In the genomic region with DNA sequence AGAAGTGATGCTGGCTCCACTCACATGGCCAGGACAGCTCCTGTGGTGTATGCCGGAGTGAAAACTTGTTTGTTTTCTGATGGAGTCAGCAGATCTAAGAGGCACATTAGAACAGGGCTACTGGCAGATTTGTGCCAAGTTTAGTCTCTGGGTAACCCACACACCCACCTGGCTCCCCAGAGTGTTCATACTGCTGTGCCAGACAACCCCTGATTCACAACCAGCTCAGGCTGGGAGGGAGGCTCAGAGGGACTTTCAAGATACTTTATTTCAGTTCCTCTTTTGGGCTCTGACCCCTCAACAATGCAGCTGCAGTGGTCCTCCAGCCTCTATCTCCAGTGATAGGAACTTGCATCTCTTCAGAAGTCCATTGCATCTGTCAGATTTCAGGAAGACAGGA, we compare ENCODE assay signal across 15 cellular contexts. TPM values are rescaled to one million over a fixed set of nuclear protein-coding genes. Genes with fewer than 3 reads are reported as not detected.
A peak's percentile ranks its signal among the peaks of the same experiment; 100 is the strongest.
DNase-seq lines count a peak whose midpoint lies in the region; ATAC-seq and TF ChIP-seq lines count a peak whose summit lies in the region.
"Had no signal": no experiment of that assay in that cellular context is flagged by ENCODE, and none has a peak within 500 bp of the region (broad histone marks: within the 10 kb centered on the region; RNA-seq: fewer than 3 reads in every experiment).

No MANE protein-coding gene starts in this region.

- H3K27me3 Mint-ChIP-seq in CD4-positive, alpha-beta T cell = peaks cover 10% of the 10 kb centered on the region
- H3K27me3 Mint-ChIP-seq in glutamatergic neuron (ENCODE audit: unreplicated experiment) = peaks cover 3% of the 10 kb centered on the region

- H3K4me1 ChIP-seq in MM.1S (ENCODE audit: low read length) = peaks cover 22% of the 10 kb centered on the region
- H3K4me1 ChIP-seq: adrenal gland had no signal

- peak; percentile 93 for ATAC-seq in GM18511 (IDR thresholded peaks at IDR 0.05; ENCODE audit: unreplicated experiment)
- ATAC-seq in GM21360 (IDR thresholded peaks at IDR 0.05; ENCODE audit: unreplicated experiment) = peak; percentile 94
- peak; percentile 74 for ATAC-seq in HG03039 (IDR thresholded peaks at IDR 0.05; ENCODE audit: unreplicated experiment)
- ATAC-seq in esophagus mucosa = no peak
- no peak for ATAC-seq in CD4-positive, alpha-beta T cell (ENCODE audit: poor library complexity)
- ATAC-seq: HCT116 had no signal

- H3F3A ChIP-seq in MM.1S (ENCODE audit: insufficient read depth, low read length) = 0 out of 2 replicates have a peak, but pooled peaks cover 11% of the 10 kb centered on the region

- no peak overlapping the region; the same call in 1 of the 2 replicates for H2AFZ ChIP-seq in MM.1S (ENCODE audit: low read length)

- H3K9me3 Mint-ChIP-seq in CD4-positive, alpha-beta T cell = no peaks in the 10 kb centered on the region
- no peaks in the 10 kb centered on the region for H3K9me3 Mint-ChIP-seq in glutamatergic neuron (ENCODE audit: unreplicated experiment)

- POLR2A ChIA-PET in CD4-positive, alpha-beta T cell (lab: Charles Lee) = no interaction called here

- no peaks in the 10 kb centered on the region for H4K20me1 ChIP-seq in MM.1S (ENCODE audit: insufficient read depth, low read length)

- no peak overlapping the region for H3K9ac ChIP-seq in MM.1S (ENCODE audit: low read length)

- H3K79me2 ChIP-seq in MM.1S (ENCODE audit: low read length) = no peaks in the 10 kb centered on the region

- no peak overlapping the region for H3K4me3 ChIP-seq in MM.1S (ENCODE audit: low read length)
- H3K4me3 ChIP-seq: adrenal gland had no signal

- DNase-seq in MM.1S (peak; percentile 78), glutamatergic neuron (no peak)
- DNase-seq in stimulated activated CD4-positive, alpha-beta T cell treated with anti-CD3 and anti-CD28 coated beads, Interleukin-4, amount 100 ng/mL, for 4 hours = no peak
- DNase-seq in CD4-positive, alpha-beta T cell = no peak
- DNase-seq: adrenal gland; IMR-90; NCI-H187 treated with DMSO at 0.1 percent for 48 hours; NCI-H82; stimulated activated naive CD4-positive, alpha-beta T cell had no signal

- H3K36me3 ChIP-seq in MM.1S (replicated peaks; ENCODE audit: insufficient read depth, low read length) = no peaks in the 10 kb centered on the region
- H3K36me3 ChIP-seq: adrenal gland had no signal

- H3K27ac Mint-ChIP-seq in CD4-positive, alpha-beta T cell = no peak overlapping the region
- H3K27ac Mint-ChIP-seq in glutamatergic neuron (ENCODE audit: unreplicated experiment) = no peak overlapping the region

- peak overlapping the region; percentile 28; the same call in 1 of the 2 replicates for H3K4me2 ChIP-seq in MM.1S (ENCODE audit: low read depth, low read length)

- H3K36me3 Mint-ChIP-seq in CD4-positive, alpha-beta T cell (ENCODE audit: low read depth) = no peaks in the 10 kb centered on the region
- no peaks in the 10 kb centered on the region for H3K36me3 Mint-ChIP-seq in glutamatergic neuron (ENCODE audit: unreplicated experiment)

- no peaks in the 10 kb centered on the region for H3K27me3 ChIP-seq in MM.1S (replicated peaks; ENCODE audit: insufficient read depth, low read length)
- no peaks in the 10 kb centered on the region for H3K27me3 ChIP-seq in CD4-positive, alpha-beta T cell (ENCODE audit: control insufficient read depth, insufficient read depth, low read length)

- CTCF ChIA-PET in CD4-positive, alpha-beta T cell (lab: Charles Lee) = no interaction called here

- no peaks in the 10 kb centered on the region for H3K9me3 ChIP-seq in MM.1S (replicated peaks; ENCODE audit: insufficient read depth, low read length)
- no peaks in the 10 kb centered on the region for H3K9me3 ChIP-seq in CD4-positive, alpha-beta T cell (ENCODE audit: control insufficient read depth, low read length)
- H3K9me3 ChIP-seq: adrenal gland had no signal

- intact Hi-C loops in CD4-positive, alpha-beta T cell (cut with DNase I, micrococcal nuclease) = no loop called here

- no peak for TF ChIP-seq CTCF in MM.1S (IDR thresholded peaks at IDR 0.05; ENCODE audit: low read length)
- no peak for TF ChIP-seq CTCF in CD4-positive, alpha-beta T cell (IDR thresholded peaks at IDR 0.05)
- TF ChIP-seq CTCF in glutamatergic neuron (IDR thresholded peaks at IDR 0.05; ENCODE audit: partially characterized antibody, unreplicated experiment) = no peak

- H3K27ac ChIP-seq in MM.1S (ENCODE audit: low read length) = peak overlapping the region; percentile 53; the same call in 1 of the 2 replicates
- no peak overlapping the region for H3K27ac ChIP-seq in CD4-positive, alpha-beta T cell (ENCODE audit: low read depth, low read length)
- H3K27ac ChIP-seq: adrenal gland, VCaP had no signal

- H3K4me3 Mint-ChIP-seq in CD4-positive, alpha-beta T cell = no peak overlapping the region
- H3K4me3 Mint-ChIP-seq in glutamatergic neuron (ENCODE audit: unreplicated experiment) = no peak overlapping the region

- no peaks in the 10 kb centered on the region for H3K4me1 Mint-ChIP-seq in CD4-positive, alpha-beta T cell (ENCODE audit: low read depth)
- H3K4me1 Mint-ChIP-seq in glutamatergic neuron (ENCODE audit: low read depth, unreplicated experiment) = peaks cover 13% of the 10 kb centered on the region

- H3K9me2 ChIP-seq in MM.1S (replicated peaks; ENCODE audit: insufficient read depth, low read length) = no peaks in the 10 kb centered on the region

RNA-seq across cellular contexts. Expression of gene NTM, which starts 8.5 kb away (rescaled TPM):
- 0.92 TPM for total RNA-seq in esophagus mucosa
- not detected for total RNA-seq in CD4-positive, alpha-beta T cell
- total RNA-seq in glutamatergic neuron (ENCODE audit: unreplicated experiment) = 1.2 TPM

Comparison
In these comparisons a context has a peak if more than half of its experiments do, and no peak if none do; other contexts are left out.
1. ATAC-seq: peak in GM18511 (single experiment), GM21360 (single experiment) and HG03039 (single experiment); none in esophagus mucosa (single experiment) and CD4-positive, alpha-beta T cell (single experiment).